ENCODE assay signal across 11 cellular contexts in genomic region chr7:151506901-151507382, GRCh38. TPM values are rescaled to one million over a fixed set of nuclear protein-coding genes. Genes with fewer than 3 reads are reported as not detected.
A peak's percentile ranks its signal among the peaks of the same experiment; 100 is the strongest.
DNase-seq lines count a peak whose midpoint lies in the region; ATAC-seq, FAIRE-seq and TF ChIP-seq lines count a peak whose summit lies in the region.
"Had no signal": no experiment of that assay in that cellular context is flagged by ENCODE, and none has a peak within 500 bp of the region (broad histone marks: within the 10 kb centered on the region; RNA-seq: fewer than 3 reads in every experiment).

No MANE protein-coding gene starts in this region.

- 58% methylated on average over 5 of the region's 5 CpGs for WGBS in GM12878 (ENCODE audit: insufficient coverage, insufficient replicate concordance, low lambda C conversion rate, missing lambda C conversion rate)

- no peak overlapping the region for H3K4me3 ChIP-seq in GM12878
- no peak overlapping the region for H3K4me3 ChIP-seq in keratinocyte (ENCODE audit: control insufficient read depth in 2 of 3, extremely low read depth in 1 of 3, insufficient read depth in 2 of 3, low read depth in 1 of 3, low read length in 3 of 3)

- no peaks in the 10 kb centered on the region for H3K9me1 ChIP-seq in keratinocyte (ENCODE audit: control insufficient read depth, extremely low read depth, insufficient read depth, low read length)

- intact Hi-C loops in GM12878 (cut with micrococcal nuclease; ENCODE audit: unreplicated experiment): no loop called here

- H3K36me3 ChIP-seq in GM12878 (ENCODE audit: control insufficient read depth in 2 of 2, insufficient read depth in 2 of 2, low read length in 1 of 2) (peaks cover 0 to 2% of the 10 kb centered on the region in 2 experiments; a peak in 2 of 4 replicates), keratinocyte (ENCODE audit: control insufficient read depth in 2 of 2, extremely low read depth in 1 of 2, insufficient read depth in 2 of 2, low read length in 2 of 2) (no peaks in the 10 kb centered on the region)

- FAIRE-seq in GM12878 (lab: Jason Lieb, UNC) (no peak), keratinocyte (lab: Jason Lieb, UNC) (peak; percentile 44)
- FAIRE-seq: GM12891, HepG2 had no signal

- peak; percentile 27 for DNase-seq in ACHN
- DNase-seq in HEK293T (ENCODE audit: extremely low spot score): peak; percentile 51
- no peak for DNase-seq in GM12878 (ENCODE audit: low read depth, low spot score)
- DNase-seq in keratinocyte (ENCODE audit: low read depth, low spot score): no peak
- no peak for DNase-seq in NCI-H510A (lab: John Stamatoyannopoulos, UW)
- DNase-seq in stimulated activated naive CD8-positive, alpha-beta T cell treated with anti-CD3 and anti-CD28 coated beads, Interleukin-15, Interleukin-2, amounts not matched to agents 100 U/mL and 50 U/mL, for 24 hours: no peak

- POLR2A ChIA-PET in HEK293T (lab: Yijun Ruan, JAX) (interaction anchor here (0.6 kb wide), 1 partner anchor 11 kb away, joined by 3 read pairs; no protein-coding TSS in a partner anchor), GM12878 (lab: Charles Lee) (interaction anchor here (1.3 kb wide), 1 partner anchor 9 kb away, joined by 6 read pairs; no protein-coding TSS in a partner anchor)

- no peak for TF ChIP-seq EP300 in GM12878 (IDR thresholded peaks at IDR 0.05; ENCODE audit: borderline replicate concordance in 1 of 2, control insufficient read depth in 1 of 2, low read depth in 2 of 2, low read length in 2 of 2)

- H2AFZ ChIP-seq in GM12878 (ENCODE audit: control insufficient read depth, low read depth, low read length) (no peak overlapping the region), keratinocyte (ENCODE audit: control insufficient read depth, low read length) (no peak overlapping the region)
- H2AFZ ChIP-seq: parathyroid adenoma had no signal

- SMC1A ChIA-PET in GM12878 (lab: Charles Lee; ENCODE audit: uncharacterized antibody, unreplicated experiment): interaction anchor here (2.2 kb wide), 1 partner anchor 34 kb away, joined by 9 read pairs; no protein-coding TSS in a partner anchor

- no peak overlapping the region for H3K4me2 ChIP-seq in GM12878 (ENCODE audit: control insufficient read depth, insufficient read depth)
- H3K4me2 ChIP-seq in keratinocyte (ENCODE audit: control insufficient read depth, extremely low read depth, insufficient read depth, low read depth, low read length): peak overlapping the region; percentile 48

- RAD21 ChIA-PET in GM12878 (lab: Charles Lee; ENCODE audit: unreplicated experiment): interaction anchor here (2.1 to 2.4 kb wide), 2 partner anchors 10 to 13 kb away, joined by 6 to 9 read pairs; partner anchors contain the start of gene RHEB

- CTCF ChIA-PET in HEK293T (lab: Yijun Ruan, JAX) (interaction anchor here (0.6 to 2.2 kb wide), 7 partner anchors 8 to 299 kb away, joined by 4 to 9 read pairs (median 4); no protein-coding TSS in a partner anchor), GM12878 (lab: Yijun Ruan, JAX) (interaction anchor here (2.2 to 2.4 kb wide), 3 partner anchors 8 to 10 kb away, joined by 6 to 12 read pairs (median 9); no protein-coding TSS in a partner anchor)

- no TSS peak for BruUV-seq in GM12878 (replicated peaks; lab: Mats Ljungman, UMichigan)

- TF ChIP-seq RAD21 in GM12878 (IDR thresholded peaks at IDR 0.05; ENCODE audit: insufficient read depth, low read depth, low read length): no peak

- H4K20me1 ChIP-seq in GM12878 (ENCODE audit: control insufficient read depth, insufficient read depth): no peaks in the 10 kb centered on the region
- H4K20me1 ChIP-seq in keratinocyte (ENCODE audit: control insufficient read depth, extremely low read depth, insufficient read depth, low read length): peaks cover 20% of the 10 kb centered on the region

- H3K27ac ChIP-seq in GM12878 (ENCODE audit: control insufficient read depth, insufficient read depth) (no peak overlapping the region), keratinocyte (ENCODE audit: control insufficient read depth, insufficient read depth, low read length) (peak overlapping the region; percentile 44)
- H3K27ac ChIP-seq: parathyroid adenoma had no signal

- H3K9me3 ChIP-seq in GM12878 (replicated peaks; ENCODE audit: control insufficient read depth, insufficient read depth, low read length): peaks cover 1% of the 10 kb centered on the region; the same call in 2 of the 3 replicates
- H3K9me3 ChIP-seq in keratinocyte (ENCODE audit: control insufficient read depth, low read depth, low read length): no peaks in the 10 kb centered on the region

- H3K4me1 ChIP-seq in GM12878 (ENCODE audit: control insufficient read depth, insufficient read depth, low read length) (peaks cover 2% of the 10 kb centered on the region; the same call in 1 of the 2 replicates), keratinocyte (ENCODE audit: control insufficient read depth, extremely low read depth, insufficient read depth, low read length) (peaks cover 38% of the 10 kb centered on the region)

- H3K27me3 ChIP-seq in GM12878 (replicated peaks in 1 of 2; ENCODE audit: control insufficient read depth in 2 of 2, insufficient read depth in 2 of 2, low read length in 1 of 2) (no peaks in the 10 kb centered on the region), keratinocyte (ENCODE audit: control insufficient read depth, extremely low read depth, insufficient read depth, low read length) (no peaks in the 10 kb centered on the region)

- TF ChIP-seq POLR2A in GM12878 (IDR thresholded peaks at IDR 0.05; ENCODE audit: low read depth, low read length): no peak

- TF ChIP-seq CTCF in GM12878 (IDR thresholded peaks at IDR 0.05 in 2 of 3, conservative IDR thresholded peaks at IDR 0.05 in 1 of 3; ENCODE audit: control insufficient read depth in 2 of 3, extremely low read depth in 1 of 3, insufficient read depth in 1 of 3, low read depth in 3 of 3, low read length in 3 of 3) (no peak), keratinocyte (optimal IDR thresholded peaks at IDR 0.05 in 1 of 3, IDR thresholded peaks at IDR 0.05 in 1 of 3, conservative IDR thresholded peaks at IDR 0.05 in 1 of 3; ENCODE audit: extremely low read depth in 1 of 3, insufficient read depth in 2 of 3, low read length in 3 of 3) (peak in 2 of 3 experiments; percentile 27 to 46)

- in situ Hi-C loops in ACHN (cut with HindIII; ENCODE audit: low pct_ligation_motif_present, low pct_unique_long_range_greater_than_20kb, low sequenced_read_pairs): no loop called here
- in situ Hi-C loops in GM12878 (cut with MboI): no loop called here

- dilution Hi-C loops in keratinocyte (cut with MboI; ENCODE audit: extremely low pct_ligation_motif_present, low sequenced_read_pairs): no loop called here

- H3K79me2 ChIP-seq in GM12878 (ENCODE audit: control insufficient read depth, insufficient read depth, low read length): peaks cover 98% of the 10 kb centered on the region
- H3K79me2 ChIP-seq in keratinocyte (ENCODE audit: control insufficient read depth, insufficient read depth, low read length): peaks cover 99% of the 10 kb centered on the region

- H3K9ac ChIP-seq in GM12878 (ENCODE audit: control insufficient read depth, insufficient read depth, low read length) (no peak overlapping the region), keratinocyte (ENCODE audit: control insufficient read depth, extremely low read depth, insufficient read depth, low read length) (peak overlapping the region; percentile 6)
- H3K9ac ChIP-seq: parathyroid adenoma had no signal

- ATAC-seq in GM12878 (peak; percentile 45), GM18861 (IDR thresholded peaks at IDR 0.05; ENCODE audit: unreplicated experiment) (no peak), GM19328 (IDR thresholded peaks at IDR 0.05; ENCODE audit: unreplicated experiment) (no peak)
- no peak for ATAC-seq in stimulated activated naive CD8-positive, alpha-beta T cell treated with anti-CD3 and anti-CD28 coated beads, Interleukin-15, Interleukin-2, amounts not matched to agents 100 U/mL and 50 U/mL, for 24 hours
- ATAC-seq: HepG2 had no signal

TF ChIP-seq in HEK293T, 16 proteins besides CTCF, POLR2A, EP300 and RAD21 (continues in another document):
- TF ChIP-seq SP1 (IDR thresholded peaks at IDR 0.05): no peak
- no peak for TF ChIP-seq BHLHE40 (IDR thresholded peaks at IDR 0.05; ENCODE audit: borderline replicate concordance)
- TF ChIP-seq ARNT (IDR thresholded peaks at IDR 0.05): no peak
- no peak for TF ChIP-seq ZNF384 (IDR thresholded peaks at IDR 0.05)
- no peak for TF ChIP-seq SUZ12 (IDR thresholded peaks at IDR 0.05)

RNA-seq across cellular contexts. Expression of gene RHEB, which starts 12.8 kb away (rescaled TPM):
- 44.0 and 53.8 TPM in 2 replicates for total RNA-seq in GM12878 (2013; cell fraction: nucleolus; rRNA removed)
- 20.3 and 28.7 TPM in 2 replicates for total RNA-seq in GM12878 (2014; rRNA removed)
- total RNA-seq in GM12878 (2014; rRNA removed; fragmentation: Illumina TruSeq; extraction: Trizol): 36.1 and 37.3 TPM in 2 replicates
- total RNA-seq in GM12878 (2021): 33.4 and 38.7 TPM in 2 replicates
- polyA plus RNA-seq in GM12878 (2011; ENCODE audit: low read depth): 17.9 TPM
- polyA plus RNA-seq in GM12878 (2011; rRNA removed): 67.8 and 115 TPM in 2 replicates
- polyA plus RNA-seq in GM12878 (2011; cell fraction: cytosol; rRNA removed): 17.4 and 19.8 TPM in 2 replicates
- 24.3 and 30.4 TPM in 2 replicates for polyA plus RNA-seq in GM12878 (2011; cell fraction: nucleus; rRNA removed)
- 30.9 and 31.4 TPM in 2 replicates for polyA plus RNA-seq in GM12878 (2012)
- polyA plus RNA-seq in GM12878 (2014; fragmentation: Illumina TruSeq; extraction: Trizol): 35.9 and 55.9 TPM in 2 replicates
- 1 to 10 TPM; 6.2 to 10.0 TPM for polyA plus RNA-seq in GM12878 (2014; fragmentation: Nextera tagmentation; extraction: Ambion mirVana)
- 28.3 and 38.7 TPM in 2 replicates for polyA plus RNA-seq in GM12878 (2014; rRNA removed)
- polyA plus RNA-seq in GM12878 (2016; fragmentation: Nextera tagmentation; extraction: Ambion mirVana): 10 to 100 TPM; 60.1 to 63.4 TPM
- 12.3 and 19.7 TPM in 2 replicates for polyA minus RNA-seq in GM12878 (2011; rRNA and poly(A)+ RNA removed)
- 13.5 and 17.6 TPM in 2 replicates for polyA minus RNA-seq in GM12878 (2011; cell fraction: cytosol; rRNA and poly(A)+ RNA removed)
- polyA minus RNA-seq in GM12878 (2011; cell fraction: nucleus; rRNA and poly(A)+ RNA removed): 11.1 and 17.7 TPM in 2 replicates
- 67.2 to 138 TPM (median 69.4 TPM) in 3 replicates for polyA plus RNA-seq in keratinocyte
- 143 TPM for polyA plus RNA-seq in keratinocyte (2011; ENCODE audit: low read depth)
- 73.9 and 121 TPM in 2 replicates for polyA plus RNA-seq in keratinocyte (2011; cell fraction: cytosol; rRNA removed)
- 38.5 and 58.5 TPM in 2 replicates for polyA plus RNA-seq in keratinocyte (2011; cell fraction: nucleus; rRNA removed)
- 75.8 and 112 TPM in 2 replicates for polyA plus RNA-seq in keratinocyte (2012; ENCODE audit: low replicate concordance)
- 6.7 to 17.2 TPM (median 12.1 TPM) in 3 replicates for polyA minus RNA-seq in keratinocyte
- polyA minus RNA-seq in keratinocyte (2011; cell fraction: cytosol; rRNA and poly(A)+ RNA removed): 42.4 TPM
- polyA minus RNA-seq in keratinocyte (2011; cell fraction: nucleus; rRNA and poly(A)+ RNA removed): 9.7 and 18.8 TPM in 2 replicates

Comparison
In these comparisons a context has a peak if more than half of its experiments do, and no peak if none do; other contexts are left out.
1. DNase-seq: peak in ACHN (single experiment) and HEK293T (single experiment); none in GM12878 (single experiment), keratinocyte (single experiment), NCI-H510A (single experiment) and stimulated activated naive CD8-positive, alpha-beta T cell treated with anti-CD3 and anti-CD28 coated beads, Interleukin-15, Interleukin-2, amounts not matched to agents 100 U/mL and 50 U/mL, for 24 hours (single experiment).
2. CTCF ChIP-seq: peak in keratinocyte (2 of 3); none in GM12878 (0 of 3).